Comparison of ENCODE assay signal across 17 cellular contexts in the genomic region with DNA sequence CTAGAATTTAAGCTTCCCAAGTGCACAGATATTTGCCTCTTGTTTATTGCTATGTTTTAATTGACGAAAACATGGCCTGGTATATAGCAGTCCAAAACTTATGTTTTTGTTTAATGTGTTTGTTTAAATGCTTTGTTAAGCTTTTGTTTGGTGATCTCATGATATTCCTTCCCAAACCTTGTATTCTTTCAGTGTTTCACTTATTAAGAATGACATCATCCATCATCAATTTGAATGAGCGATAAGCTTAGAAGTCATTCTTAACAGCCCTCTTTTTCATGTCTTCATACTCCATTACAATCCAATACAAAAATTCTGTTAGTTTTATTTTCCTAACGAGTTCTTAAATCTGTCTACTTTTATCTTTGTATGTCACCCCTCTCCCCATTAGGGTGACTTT.
DNase-seq lines count a peak whose midpoint lies in the region; ATAC-seq, FAIRE-seq and TF ChIP-seq lines count a peak whose summit lies in the region.
"Had no signal": no experiment of that assay in that cellular context is flagged by ENCODE, and none has a peak within 500 bp of the region (broad histone marks: within the 10 kb centered on the region; RNA-seq: fewer than 3 reads in every experiment).

No MANE protein-coding gene starts in this region.

- H3K9me3 ChIP-seq in HepG2 (ENCODE audit: low read length) (no peaks in the 10 kb centered on the region), right lobe of liver (no peaks in the 10 kb centered on the region), esophagus muscularis mucosa (no peaks in the 10 kb centered on the region)
- H3K9me3 ChIP-seq: BLaER1 treated with 17β-estradiol and CSF1 and Interleukin-3, amounts not matched to agents 10 nM and 100 nM had no signal

- H2AFZ ChIP-seq in HepG2 (ENCODE audit: low read length), result no peak overlapping the region

- intact Hi-C loops in HepG2 (cut with micrococcal nuclease; ENCODE audit: unreplicated experiment) (no loop called here), right lobe of liver (cut with DNase I) (no loop called here), esophagus muscularis mucosa (cut with DNase I) (no loop called here)

- no peaks in the 10 kb centered on the region for H3K36me3 Mint-ChIP-seq in activated naive CD8-positive, alpha-beta T cell treated with anti-CD3 and anti-CD28 coated beads, Interleukin-2, amount 50 U/mL, for 24 hours (ENCODE audit: low read depth)
- H3K36me3 Mint-ChIP-seq: CD4-positive, CD25-positive, alpha-beta regulatory T cell had no signal

- no peak for TF ChIP-seq CTCF in HepG2 (CRISPR knock-in tag; IDR thresholded peaks at IDR 0.05)
- TF ChIP-seq CTCF in right lobe of liver (IDR thresholded peaks at IDR 0.05), result no peak
- no peak for TF ChIP-seq CTCF in bronchial epithelial cell (IDR thresholded peaks at IDR 0.05; ENCODE audit: insufficient read depth, low read length, severe bottlenecking)
- TF ChIP-seq CTCF in esophagus muscularis mucosa (IDR thresholded peaks at IDR 0.05), result no peak

- POLR2A ChIA-PET in HepG2 (lab: Yijun Ruan, JAX), result no interaction called here

- no peak overlapping the region for H3K27ac ChIP-seq in HepG2 (ENCODE audit: extremely low read length, insufficient read depth, low read length)
- H3K27ac ChIP-seq in right lobe of liver, result no peak overlapping the region
- no peak overlapping the region for H3K27ac ChIP-seq in esophagus muscularis mucosa (replicated peaks in 1 of 4)
- H3K27ac ChIP-seq: BLaER1 treated with 17β-estradiol and CSF1 and Interleukin-3, amounts not matched to agents 10 nM and 100 nM had no signal

- H3K27me3 ChIP-seq in HepG2 (ENCODE audit: control insufficient read depth in 1 of 2, insufficient read depth in 2 of 2, low read length in 2 of 2) (no peaks in the 10 kb centered on the region), right lobe of liver (no peaks in the 10 kb centered on the region), bronchial epithelial cell (ENCODE audit: control insufficient read depth, insufficient read depth, low read length) (no peaks in the 10 kb centered on the region), esophagus muscularis mucosa (no peaks in the 10 kb centered on the region)
- H3K27me3 ChIP-seq: BLaER1 treated with 17β-estradiol and CSF1 and Interleukin-3, amounts not matched to agents 10 nM and 100 nM had no signal

- BruUV-seq in HepG2 (replicated peaks; lab: Mats Ljungman, UMichigan), result no TSS peak

- no peaks in the 10 kb centered on the region for H3K79me2 ChIP-seq in HepG2 (ENCODE audit: insufficient read depth, low read length)

- in situ Hi-C loops in HepG2 (cut with HindIII; ENCODE audit: extremely low pct_ligation_motif_present, low pct_unique_long_range_greater_than_20kb), result no loop called here

- ATAC-seq in HepG2, result no peak
- no peak for ATAC-seq in right lobe of liver
- ATAC-seq in activated naive CD8-positive, alpha-beta T cell treated with anti-CD3 and anti-CD28 coated beads, Interleukin-2, amount 50 U/mL, for 24 hours, result no peak
- ATAC-seq: GM12878 had no signal

- no peaks in the 10 kb centered on the region for H3K9me3 Mint-ChIP-seq in activated naive CD8-positive, alpha-beta T cell treated with anti-CD3 and anti-CD28 coated beads, Interleukin-2, amount 50 U/mL, for 24 hours
- H3K9me3 Mint-ChIP-seq: CD4-positive, CD25-positive, alpha-beta regulatory T cell; CD8-positive, alpha-beta memory T cell; H9 had no signal

- WGBS in HepG2 (ENCODE audit: low lambda C conversion rate), result 33% methylated on average over 3 of the region's 3 CpGs
- 75% methylated on average over 3 of the region's 3 CpGs for WGBS in right lobe of liver (ENCODE audit: insufficient coverage, low coverage, low lambda C conversion rate, missing lambda C conversion rate)
- WGBS in esophagus muscularis mucosa, result 88% methylated on average over 3 of the region's 3 CpGs

- CTCF ChIA-PET in HepG2 (lab: Yijun Ruan, JAX; ENCODE audit: low intra/inter-chr PET ratio, low total read pairs), result no interaction called here

- H3K4me2 ChIP-seq in HepG2 (ENCODE audit: low read depth, low read length), result no peak overlapping the region
- H3K4me2 ChIP-seq: BLaER1 treated with 17β-estradiol and CSF1 and Interleukin-3, amounts not matched to agents 10 nM and 100 nM had no signal

- H3K4me1 ChIP-seq in HepG2 (ENCODE audit: insufficient read depth, low read length) (no peaks in the 10 kb centered on the region), right lobe of liver (no peaks in the 10 kb centered on the region), esophagus muscularis mucosa (no peaks in the 10 kb centered on the region)
- H3K4me1 ChIP-seq: BLaER1 treated with 17β-estradiol and CSF1 and Interleukin-3, amounts not matched to agents 10 nM and 100 nM had no signal

- TF ChIP-seq EP300 in HepG2 (IDR thresholded peaks at IDR 0.05; ENCODE audit: low read depth in 2 of 2, low read length in 2 of 2) (no peak), HepG2 (CRISPR knock-in tag; IDR thresholded peaks at IDR 0.05; ENCODE audit: borderline replicate concordance) (no peak), esophagus muscularis mucosa (IDR thresholded peaks at IDR 0.05) (no peak)

- no peak for TF ChIP-seq POLR2A in HepG2 (IDR thresholded peaks at IDR 0.05; ENCODE audit: insufficient read depth in 1 of 2, low read depth in 2 of 2, low read length in 2 of 2)
- no peak for TF ChIP-seq POLR2A in right lobe of liver (IDR thresholded peaks at IDR 0.05)
- TF ChIP-seq POLR2A in esophagus muscularis mucosa (IDR thresholded peaks at IDR 0.05; ENCODE audit: low read depth), result no peak

- H3K4me3 ChIP-seq in HepG2 (replicated peaks in 1 of 3; ENCODE audit: insufficient read depth in 1 of 3, low read depth in 2 of 3, low read length in 3 of 3) (no peak overlapping the region), right lobe of liver (no peak overlapping the region), bronchial epithelial cell (ENCODE audit: low read depth, low read length) (no peak overlapping the region), esophagus muscularis mucosa (no peak overlapping the region)
- H3K4me3 ChIP-seq: BLaER1 treated with 17β-estradiol and CSF1 and Interleukin-3, amounts not matched to agents 10 nM and 100 nM; GM12878 had no signal

- TF ChIP-seq RAD21 in HepG2 (CRISPR knock-in tag; IDR thresholded peaks at IDR 0.05), result no peak

- FAIRE-seq in HepG2 (lab: Jason Lieb, UNC) (no peak), bronchial epithelial cell (lab: Jason Lieb, UNC) (no peak)
- FAIRE-seq: GM12878, GM19239, H1 had no signal

- no peak overlapping the region for H3K9ac ChIP-seq in HepG2 (ENCODE audit: insufficient read depth, low read depth, low read length)
- H3K9ac ChIP-seq: BLaER1 treated with 17β-estradiol and CSF1 and Interleukin-3, amounts not matched to agents 10 nM and 100 nM had no signal

- H3K4me3 Mint-ChIP-seq in activated naive CD8-positive, alpha-beta T cell treated with anti-CD3 and anti-CD28 coated beads, Interleukin-2, amount 50 U/mL, for 24 hours, result no peak overlapping the region
- H3K4me3 Mint-ChIP-seq: B cell; CD4-positive, CD25-positive, alpha-beta regulatory T cell; CD8-positive, alpha-beta memory T cell; H9 had no signal

- no peak for DNase-seq in HepG2 (ENCODE audit: low spot score)
- DNase-seq in right lobe of liver, result no peak
- DNase-seq in bronchial epithelial cell (ENCODE audit: low read depth), result peak; percentile 7
- peak; percentile 8 for DNase-seq in kidney glomerular epithelial cell (lab: John Stamatoyannopoulos, UW)
- no peak for DNase-seq in activated naive CD8-positive, alpha-beta T cell treated with anti-CD3 and anti-CD28 coated beads, Interleukin-2, amount 50 U/mL, for 24 hours
- no peak for DNase-seq in occipital lobe (lab: John Stamatoyannopoulos, UW)
- no peak for DNase-seq in esophagus muscularis mucosa (ENCODE audit: extremely low spot score)
- DNase-seq: 8988T; CD4-positive, CD25-positive, alpha-beta regulatory T cell; CD8-positive, alpha-beta memory T cell; COR-L47; H9 had no signal

- no peaks in the 10 kb centered on the region for H3K27me3 Mint-ChIP-seq in activated naive CD8-positive, alpha-beta T cell treated with anti-CD3 and anti-CD28 coated beads, Interleukin-2, amount 50 U/mL, for 24 hours
- H3K27me3 Mint-ChIP-seq: B cell; CD4-positive, CD25-positive, alpha-beta regulatory T cell; CD8-positive, alpha-beta memory T cell had no signal

- no peak overlapping the region for H3K27ac Mint-ChIP-seq in activated naive CD8-positive, alpha-beta T cell treated with anti-CD3 and anti-CD28 coated beads, Interleukin-2, amount 50 U/mL, for 24 hours
- H3K27ac Mint-ChIP-seq: B cell; CD4-positive, CD25-positive, alpha-beta regulatory T cell; CD8-positive, alpha-beta memory T cell; H9 had no signal

- no peaks in the 10 kb centered on the region for H3K4me1 Mint-ChIP-seq in activated naive CD8-positive, alpha-beta T cell treated with anti-CD3 and anti-CD28 coated beads, Interleukin-2, amount 50 U/mL, for 24 hours
- H3K4me1 Mint-ChIP-seq: B cell; CD4-positive, CD25-positive, alpha-beta regulatory T cell; CD8-positive, alpha-beta memory T cell; H9 had no signal

- no peaks in the 10 kb centered on the region for H3K36me3 ChIP-seq in HepG2 (replicated peaks in 1 of 2; ENCODE audit: control insufficient read depth in 1 of 2, insufficient read depth in 2 of 2, low read length in 2 of 2)
- H3K36me3 ChIP-seq in right lobe of liver, result no peaks in the 10 kb centered on the region
- H3K36me3 ChIP-seq in bronchial epithelial cell (ENCODE audit: control insufficient read depth, insufficient read depth, low read length), result no peaks in the 10 kb centered on the region
- H3K36me3 ChIP-seq in esophagus muscularis mucosa, result peaks cover 0 to 6% (median 0%) of the 10 kb centered on the region in 4 donors

- H4K20me1 ChIP-seq in HepG2 (ENCODE audit: insufficient read depth, low read length), result no peaks in the 10 kb centered on the region
- H4K20me1 ChIP-seq: BLaER1 treated with 17β-estradiol and CSF1 and Interleukin-3, amounts not matched to agents 10 nM and 100 nM had no signal

TF ChIP-seq in HepG2, 621 proteins besides CTCF, POLR2A, EP300 and RAD21 (continues in another document):
- TF ChIP-seq, protein P1, sequence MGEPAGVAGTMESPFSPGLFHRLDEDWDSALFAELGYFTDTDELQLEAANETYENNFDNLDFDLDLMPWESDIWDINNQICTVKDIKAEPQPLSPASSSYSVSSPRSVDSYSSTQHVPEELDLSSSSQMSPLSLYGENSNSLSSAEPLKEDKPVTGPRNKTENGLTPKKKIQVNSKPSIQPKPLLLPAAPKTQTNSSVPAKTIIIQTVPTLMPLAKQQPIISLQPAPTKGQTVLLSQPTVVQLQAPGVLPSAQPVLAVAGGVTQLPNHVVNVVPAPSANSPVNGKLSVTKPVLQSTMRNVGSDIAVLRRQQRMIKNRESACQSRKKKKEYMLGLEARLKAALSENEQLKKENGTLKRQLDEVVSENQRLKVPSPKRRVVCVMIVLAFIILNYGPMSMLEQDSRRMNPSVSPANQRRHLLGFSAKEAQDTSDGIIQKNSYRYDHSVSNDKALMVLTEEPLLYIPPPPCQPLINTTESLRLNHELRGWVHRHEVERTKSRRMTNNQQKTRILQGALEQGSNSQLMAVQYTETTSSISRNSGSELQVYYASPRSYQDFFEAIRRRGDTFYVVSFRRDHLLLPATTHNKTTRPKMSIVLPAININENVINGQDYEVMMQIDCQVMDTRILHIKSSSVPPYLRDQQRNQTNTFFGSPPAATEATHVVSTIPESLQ (CRISPR knock-in tag; conservative IDR thresholded peaks at IDR 0.05), result no peak
- TF ChIP-seq HNF4G (IDR thresholded peaks at IDR 0.05; ENCODE audit: borderline replicate concordance, low read depth, low read length) (no peak), HNF4G (CRISPR knock-in tag; IDR thresholded peaks at IDR 0.05; ENCODE audit: borderline replicate concordance, low read depth) (no peak)

Comparison
In these comparisons a context has a peak if more than half of its experiments do, and no peak if none do; other contexts are left out.
1. DNase-seq: peak in bronchial epithelial cell (single experiment) and kidney glomerular epithelial cell (single experiment); none in HepG2 (single experiment), right lobe of liver (0 of 3), activated naive CD8-positive, alpha-beta T cell treated with anti-CD3 and anti-CD28 coated beads, Interleukin-2, amount 50 U/mL, for 24 hours (single experiment), occipital lobe (single experiment) and esophagus muscularis mucosa (single experiment).